In genomic region chr20:43430265-43430664, GRCh38 we compare ENCODE assay signal across 11 cellular contexts.
"Had no signal": no experiment of that assay in that cellular context is flagged by ENCODE, and none has a peak within 500 bp of the region (broad histone marks: within the 10 kb centered on the region; RNA-seq: fewer than 3 reads in every experiment).

No MANE protein-coding gene starts in this region.

- H3K9me3 ChIP-seq: pancreas, testis, upper lobe of right lung had no signal

- H3K4me3 ChIP-seq: pancreas, testis, upper lobe of right lung had no signal

- ATAC-seq: pancreas, upper lobe of right lung had no signal

- H3K36me3 ChIP-seq: pancreas, upper lobe of right lung had no signal

- H3K27ac ChIP-seq: pancreas, testis, upper lobe of right lung had no signal

- DNase-seq: activated CD4-positive, alpha-beta T cell treated with anti-CD3 and anti-CD28 coated beads, Interleukin-2, amount 50 U/mL, for 48 hours; activated CD4-positive, CD25-positive, alpha-beta regulatory T cell treated with anti-CD3 and anti-CD28 coated beads, Interleukin-2, amount 50 U/mL, for 72 hours; activated gamma-delta T cell treated with Interleukin-2 at 50 U/mL for 16 hours; activated naive CD8-positive, alpha-beta T cell treated with anti-CD3 and anti-CD28 coated beads, Interleukin-2, amount 10 ng/mL, durations not matched to agents 7 days and 5 days; activated T-cell treated with anti-CD3 and anti-CD28 coated beads, Interleukin-2, amount 50 U/mL, for 48 hours; cerebellar nuclear complex; dermis blood vessel endothelial cell; pancreas; stimulated activated CD4-positive, alpha-beta T cell treated with anti-CD3 and anti-CD28 coated beads, Interleukin-4, amount 100 ng/mL, for 1 hour; testis; upper lobe of right lung had no signal

- H3K4me1 ChIP-seq: pancreas, testis, upper lobe of right lung had no signal

- H3K27me3 ChIP-seq: pancreas, testis, upper lobe of right lung had no signal
